Comparison of ENCODE assay signal across 36 cellular contexts in the genomic region with DNA sequence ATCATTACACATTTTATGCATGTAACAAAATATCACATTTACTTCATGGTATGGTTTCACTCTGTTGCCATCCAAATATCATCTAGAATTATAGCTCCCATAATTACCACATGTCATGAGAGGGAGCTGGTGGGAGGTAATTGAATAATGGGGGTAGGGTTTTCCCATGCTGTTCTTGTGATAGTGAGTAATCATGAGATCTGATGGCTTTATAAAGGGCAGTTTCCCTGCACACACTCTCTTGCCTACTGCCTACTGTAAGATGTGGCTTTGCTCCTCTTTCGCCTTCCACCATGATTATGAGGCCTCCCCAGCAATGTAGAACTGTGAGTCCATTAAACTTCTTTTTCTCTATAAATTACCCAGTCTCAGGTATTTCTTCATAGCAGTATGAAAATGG.
"Had no signal": no experiment of that assay in that cellular context is flagged by ENCODE, and none has a peak within 500 bp of the region (broad histone marks: within the 10 kb centered on the region; RNA-seq: fewer than 3 reads in every experiment).

No MANE protein-coding gene starts in this region.

- H3K4me3 Mint-ChIP-seq: activated CD4-positive, alpha-beta T cell treated with anti-CD3 and anti-CD28 coated beads, Interleukin-2, amount 10 ng/mL, durations not matched to agents 24 days and 14 days; activated CD8-positive, alpha-beta T cell treated with anti-CD3 and anti-CD28 coated beads for 36 hours; activated naive CD8-positive, alpha-beta T cell treated with anti-CD3 and anti-CD28 coated beads, Interleukin-2, amount 10 ng/mL, durations not matched to agents 7 days and 5 days; activated T-cell treated with anti-CD3 and anti-CD28 coated beads, Interleukin-2, amount 50 U/mL, for 72 hours; activated T-helper 17 cell treated with anti-CD3 and anti-CD28 coated beads, Interleukin-2, amount 50 U/mL, for 72 hours; T-cell; T-helper 17 cell had no signal

- H3K4me3 ChIP-seq: adrenal gland, body of pancreas, Peyer's patch, SJSA1 had no signal

- H3K4me1 Mint-ChIP-seq: activated CD4-positive, alpha-beta T cell treated with anti-CD3 and anti-CD28 coated beads, Interleukin-2, amount 10 ng/mL, durations not matched to agents 24 days and 14 days; activated naive CD8-positive, alpha-beta T cell treated with anti-CD3 and anti-CD28 coated beads, Interleukin-2, amount 10 ng/mL, durations not matched to agents 7 days and 5 days; activated T-helper 17 cell treated with anti-CD3 and anti-CD28 coated beads, Interleukin-2, amount 50 U/mL, for 72 hours; T-cell; T-helper 17 cell had no signal

- H3K27me3 Mint-ChIP-seq: activated CD8-positive, alpha-beta T cell treated with anti-CD3 and anti-CD28 coated beads for 36 hours; activated naive CD8-positive, alpha-beta T cell treated with anti-CD3 and anti-CD28 coated beads, Interleukin-2, amount 10 ng/mL, durations not matched to agents 7 days and 5 days; T-cell; T-helper 17 cell had no signal

- H3K27ac Mint-ChIP-seq: activated CD4-positive, alpha-beta T cell treated with anti-CD3 and anti-CD28 coated beads, Interleukin-2, amount 10 ng/mL, durations not matched to agents 24 days and 14 days; activated CD8-positive, alpha-beta T cell treated with anti-CD3 and anti-CD28 coated beads for 36 hours; activated naive CD8-positive, alpha-beta T cell treated with anti-CD3 and anti-CD28 coated beads, Interleukin-2, amount 10 ng/mL, durations not matched to agents 7 days and 5 days; activated T-helper 17 cell treated with anti-CD3 and anti-CD28 coated beads, Interleukin-2, amount 50 U/mL, for 72 hours; T-cell; T-helper 17 cell had no signal

- FAIRE-seq: astrocyte, bronchial epithelial cell had no signal

- ATAC-seq: activated CD8-positive, alpha-beta T cell treated with anti-CD3 and anti-CD28 coated beads for 36 hours; activated T-cell treated with anti-CD3 and anti-CD28 coated beads, Interleukin-2, amount 50 U/mL, for 72 hours; activated T-helper 17 cell treated with anti-CD3 and anti-CD28 coated beads, Interleukin-2, amount 50 U/mL, for 72 hours; body of pancreas; PC-3; SK-N-SH treated with all-trans-retinoic acid at 6 μM for 48 hours; T-cell; T-helper 17 cell had no signal

- DNase-seq: activated CD4-positive, alpha-beta T cell treated with anti-CD3 and anti-CD28 coated beads, Interleukin-2, amount 10 ng/mL, durations not matched to agents 24 days and 14 days; activated CD4-positive, alpha-beta T cell treated with anti-CD3 and anti-CD28 coated beads, Interleukin-2, amount 50 U/mL, for 4 hours; activated CD8-positive, alpha-beta T cell treated with anti-CD3 and anti-CD28 coated beads for 36 hours; activated effector memory CD4-positive, alpha-beta T cell treated with anti-CD3 and anti-CD28 coated beads, Interleukin-2, amount 50 U/mL, for 16 hours; activated naive CD4-positive, alpha-beta T cell; activated naive CD4-positive, alpha-beta T cell treated with anti-CD3 and anti-CD28 coated beads, Interleukin-2, amount 50 U/mL, for 16 hours; activated naive CD8-positive, alpha-beta T cell treated with anti-CD3 and anti-CD28 coated beads, Interleukin-2, amount 10 ng/mL, durations not matched to agents 7 days and 5 days; activated T-cell treated with anti-CD3 and anti-CD28 coated beads, Interleukin-2, amount 50 U/mL, for 1 hour; activated T-cell treated with anti-CD3 and anti-CD28 coated beads, Interleukin-2, amount 50 U/mL, for 72 hours; adrenal gland; body of pancreas; caudate nucleus; cerebellar nuclear complex; KG1; MM.1S; MV-4-11; NCI-H1436; NCI-H1694; NCI-H2029; NCI-H345; NCI-H524 treated with DMSO at 0.1 percent for 48 hours; NCI-H748 treated with DMSO at 0.1 percent for 48 hours; NK-92 treated with Interleukin-12 subunit alpha and Interleukin-12 subunit beta, amount 100 ng/mL, for 24 hours; Peyer's patch; RPMI8226; SHP77 treated with DMSO at 0.1 percent for 48 hours; T-cell; T-helper 17 cell; T-helper 9 cell; WERI-Rb-1 had no signal
